ENCODE assay signal across 18 cellular contexts in the genomic region with DNA sequence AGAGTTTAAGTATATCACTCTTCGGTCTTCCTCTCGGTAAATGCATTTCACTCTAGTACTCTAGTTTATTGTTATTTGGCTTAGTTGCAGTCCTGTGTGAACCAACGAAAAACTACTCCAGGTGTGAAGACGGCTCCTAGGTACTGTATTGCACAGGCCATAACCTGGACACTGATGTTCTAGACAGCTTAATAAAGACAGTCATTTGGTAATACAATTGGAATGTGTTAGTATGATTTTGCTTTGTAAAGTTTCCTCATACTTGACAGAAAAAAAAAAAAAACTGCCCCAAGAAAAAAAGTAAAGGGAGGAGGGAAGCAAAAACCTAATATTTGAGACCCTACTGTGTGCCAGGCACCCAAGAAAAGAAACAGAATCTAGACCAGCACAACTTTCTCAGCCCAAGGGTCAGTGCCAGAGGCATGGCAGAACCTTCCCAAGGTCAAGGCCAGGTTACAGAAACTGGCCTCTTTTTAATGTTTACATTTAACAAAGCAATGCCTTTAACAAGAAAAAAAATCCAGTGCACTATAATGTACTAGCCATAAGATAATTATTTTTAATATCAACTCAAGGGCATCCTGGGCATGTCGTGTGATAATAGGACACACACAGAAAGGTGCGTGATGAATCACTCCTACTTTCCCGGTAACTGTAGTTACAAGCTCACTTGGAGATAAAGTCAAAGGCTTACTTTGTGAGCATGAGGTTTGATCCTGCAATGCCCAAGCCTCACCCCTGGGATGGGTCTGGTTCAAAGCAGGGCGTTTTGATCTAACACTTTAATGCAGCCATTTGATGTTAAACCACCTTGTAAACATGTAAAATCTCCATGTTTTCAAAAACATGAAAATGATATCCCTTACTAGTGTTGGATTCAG.
DNase-seq lines count a peak whose midpoint lies in the region; ATAC-seq, FAIRE-seq and TF ChIP-seq lines count a peak whose summit lies in the region.
"Had no signal": no experiment of that assay in that cellular context is flagged by ENCODE, and none has a peak within 500 bp of the region (broad histone marks: within the 10 kb centered on the region; RNA-seq: fewer than 3 reads in every experiment).

No MANE protein-coding gene starts in this region.

- H3K27ac ChIP-seq in A549 = peak overlapping the region; percentile 61 to 72
- no peak overlapping the region for H3K27ac ChIP-seq in PC-9
- no peak overlapping the region for H3K27ac ChIP-seq in esophagus muscularis mucosa (replicated peaks in 1 of 4)
- H3K27ac ChIP-seq in mesendoderm (ENCODE audit: low read depth, low read length) = no peak overlapping the region
- no peak overlapping the region for H3K27ac ChIP-seq in caudate nucleus (ENCODE audit: low read depth, low read length)
- H3K27ac ChIP-seq: C4-2B had no signal

- no peak overlapping the region for H4K8ac ChIP-seq in mesendoderm (ENCODE audit: low read depth, low read length)

- ATAC-seq in A549 (peak in 1 of 2 experiments; percentile 57; a peak in 4 of 6 replicates), GM18861 (IDR thresholded peaks at IDR 0.05; ENCODE audit: unreplicated experiment) (no peak)
- ATAC-seq in activated CD4-positive, CD25-positive, alpha-beta regulatory T cell treated with anti-CD3 and anti-CD28 coated beads, Interleukin-2, amount 50 U/mL, for 24 hours = no peak
- ATAC-seq: K562, Right ventricle myocardium inferior had no signal

- no peaks in the 10 kb centered on the region for H3K4me1 Mint-ChIP-seq in immature natural killer cell

- H4K20me1 ChIP-seq in PC-9 (ENCODE audit: insufficient read depth) = no peaks in the 10 kb centered on the region

- TF ChIP-seq POLR2A in A549 (IDR thresholded peaks at IDR 0.05; ENCODE audit: low read length) = no peak
- no peak for TF ChIP-seq POLR2A in esophagus muscularis mucosa (IDR thresholded peaks at IDR 0.05; ENCODE audit: low read depth)

- H3K4me1 ChIP-seq in A549 (peaks cover 77% of the 10 kb centered on the region), PC-9 (replicated peaks; ENCODE audit: insufficient read depth) (peaks cover 58% of the 10 kb centered on the region), esophagus muscularis mucosa (no peaks in the 10 kb centered on the region), mesendoderm (ENCODE audit: control insufficient read depth, low read depth, low read length) (no peaks in the 10 kb centered on the region)

- peaks cover 0 to 5% (median 1%) of the 10 kb centered on the region in 3 donors for H3K27me3 Mint-ChIP-seq in immature natural killer cell (ENCODE audit: low read depth in 3 of 3)

- no peak overlapping the region for H3K4me3 ChIP-seq in A549
- H3K4me3 ChIP-seq in PC-9 = no peak overlapping the region
- no peak overlapping the region for H3K4me3 ChIP-seq in esophagus muscularis mucosa
- H3K4me3 ChIP-seq in mesendoderm (ENCODE audit: low read length) = no peak overlapping the region
- H3K4me3 ChIP-seq: K562 had no signal

- WGBS in A549 (ENCODE audit: missing lambda C conversion rate) = 40% methylated on average over 8 of the region's 8 CpGs
- 84% methylated on average over 8 of the region's 8 CpGs for WGBS in esophagus muscularis mucosa
- WGBS in mesendoderm (ENCODE audit: extremely low coverage, insufficient coverage, low lambda C conversion rate) = no CpG with 5 or more reads among the region's 8 CpGs

- H2AK5ac ChIP-seq in mesendoderm (ENCODE audit: low read length) = no peak overlapping the region

- H3K18ac ChIP-seq in mesendoderm (ENCODE audit: low read length) = no peak overlapping the region

- H3K23ac ChIP-seq in mesendoderm (ENCODE audit: low read length) = no peak overlapping the region

- CTCF ChIA-PET in A549 (lab: Yijun Ruan, JAX) (interaction anchor here (0.6 kb wide), 1 partner anchor 267 kb away, joined by 3 read pairs; no protein-coding TSS in a partner anchor), PC-9 (lab: Charles Lee) (interaction anchor here (0.7 to 1.0 kb wide), 2 partner anchors 109 to 793 kb away, joined by 3 read pairs; no protein-coding TSS in a partner anchor)

- no peak overlapping the region for H4K5ac ChIP-seq in mesendoderm (ENCODE audit: low read length)

- H2BK15ac ChIP-seq in mesendoderm (replicated peaks; ENCODE audit: low read depth) = no peak overlapping the region

- FAIRE-seq in A549 (lab: Jason Lieb, UNC) = peak; percentile 89
- FAIRE-seq: A204.1, GM12892, K562 had no signal

- no peaks in the 10 kb centered on the region for H3K36me3 Mint-ChIP-seq in immature natural killer cell

- DNase-seq in A549 (ENCODE audit: low read depth in 1 of 2, low spot score in 1 of 2) = peak; percentile 53 to 72
- DNase-seq in PC-9 = peak; percentile 20 to 45
- DNase-seq in esophagus muscularis mucosa (ENCODE audit: extremely low spot score) = peak; percentile 29
- DNase-seq in mesendoderm = peak; percentile 6
- no peak for DNase-seq in caudate nucleus (lab: John Stamatoyannopoulos, UW)
- DNase-seq in immature natural killer cell = no peak
- DNase-seq: DMS79 treated with DMSO at 0.1 percent for 48 hours, GOT3, NCI-H1092, NCI-H2107, NCI-H446 had no signal

- intact Hi-C loops in PC-9 (cut with micrococcal nuclease; ENCODE audit: unreplicated experiment) = loop anchor here (1.0 to 5.0 kb wide), 2 partner anchors 129 to 260 kb away; no protein-coding TSS in a partner anchor
- intact Hi-C loops in esophagus muscularis mucosa (cut with DNase I) = no loop called here

- no peak overlapping the region for H3K27ac Mint-ChIP-seq in immature natural killer cell

- no peak overlapping the region for H3K9ac ChIP-seq in mesendoderm (ENCODE audit: low read length)

- no peaks in the 10 kb centered on the region for H3K79me1 ChIP-seq in mesendoderm (ENCODE audit: low read length)

- peaks cover 2 to 12% (median 9%) of the 10 kb centered on the region in 6 donors for H3K9me3 Mint-ChIP-seq in immature natural killer cell

- TF ChIP-seq EP300 in A549 (IDR thresholded peaks at IDR 0.05) (no peak), esophagus muscularis mucosa (IDR thresholded peaks at IDR 0.05) (no peak)

- H3F3A ChIP-seq in PC-9 (ENCODE audit: insufficient read depth, low read depth) = peaks cover 19% of the 10 kb centered on the region

- no peak overlapping the region for H2BK120ac ChIP-seq in mesendoderm (ENCODE audit: low read depth, low read length)

- H3K4me3 Mint-ChIP-seq in immature natural killer cell = no peak overlapping the region

- H2AFZ ChIP-seq in PC-9 = no peak overlapping the region

- H3K27me3 ChIP-seq in PC-9 (ENCODE audit: insufficient read depth, low read depth) (no peaks in the 10 kb centered on the region), esophagus muscularis mucosa (no peaks in the 10 kb centered on the region), mesendoderm (ENCODE audit: insufficient read depth, low read length, poor library complexity) (no peaks in the 10 kb centered on the region)

- H3K4ac ChIP-seq in mesendoderm (ENCODE audit: low read depth, low read length) = peak overlapping the region; percentile 31

- no TSS peak for BruUV-seq in PC-9 (replicated peaks; lab: Mats Ljungman, UMichigan)

- H3K36me3 ChIP-seq in PC-9 (ENCODE audit: low read depth) (no peaks in the 10 kb centered on the region), esophagus muscularis mucosa (no peaks in the 10 kb centered on the region), mesendoderm (ENCODE audit: control insufficient read depth, insufficient read depth, low read length) (no peaks in the 10 kb centered on the region)

- no peaks in the 10 kb centered on the region for H3K79me2 ChIP-seq in PC-9 (ENCODE audit: low read depth)
- H3K79me2 ChIP-seq in mesendoderm (ENCODE audit: control insufficient read depth, insufficient read depth, low read length) = no peaks in the 10 kb centered on the region

- H3K4me2 ChIP-seq in A549 = peak overlapping the region; percentile 46
- H3K4me2 ChIP-seq in PC-9 = no peak overlapping the region
- H3K4me2 ChIP-seq in mesendoderm (ENCODE audit: low read length) = no peak overlapping the region

- H3K56ac ChIP-seq in mesendoderm (ENCODE audit: low read length) = no peak overlapping the region

- TF ChIP-seq CTCF in A549 (IDR thresholded peaks at IDR 0.05) (no peak), PC-9 (conservative IDR thresholded peaks at IDR 0.05) (no peak), esophagus muscularis mucosa (IDR thresholded peaks at IDR 0.05) (no peak)

- no peaks in the 10 kb centered on the region for H3K9me2 ChIP-seq in PC-9 (ENCODE audit: insufficient read depth)

- POLR2A ChIA-PET in A549 (lab: Yijun Ruan, JAX) = interaction anchor here (0.7 kb wide), 1 partner anchor 540 kb away, joined by 4 read pairs; no protein-coding TSS in a partner anchor
- POLR2A ChIA-PET in PC-9 (lab: Charles Lee; ENCODE audit: unreplicated experiment) = interaction anchor here (0.5 to 0.7 kb wide), 4 partner anchors 38 to 329 kb away, joined by 3 to 10 read pairs (median 4); no protein-coding TSS in a partner anchor

- no peaks in the 10 kb centered on the region for H3K9me3 ChIP-seq in A549
- peaks cover 6% of the 10 kb centered on the region; the same call in 1 of the 2 replicates for H3K9me3 ChIP-seq in PC-9 (ENCODE audit: insufficient read depth, low read depth)
- H3K9me3 ChIP-seq in esophagus muscularis mucosa = no peaks in the 10 kb centered on the region

- TF ChIP-seq RAD21 in A549 (conservative IDR thresholded peaks at IDR 0.05 in 1 of 2, IDR thresholded peaks at IDR 0.05 in 1 of 2) = no peak

- no peak overlapping the region for H2BK5ac ChIP-seq in mesendoderm (ENCODE audit: low read length)

TF ChIP-seq in A549, 52 proteins besides CTCF, POLR2A, EP300 and RAD21:
- TF ChIP-seq FOSL2 (IDR thresholded peaks at IDR 0.05) = peak; percentile 16; the same call in 1 of the 2 replicates
- TF ChIP-seq FOSL2 (CRISPR knock-in tag; IDR thresholded peaks at IDR 0.05) = peak; percentile 49; the same call in 1 of the 2 replicates
- 0 out of 2 replicates have a peak, but pooled peaks have one; percentile 37 for TF ChIP-seq JUNB (IDR thresholded peaks at IDR 0.05)
- TF ChIP-seq, protein P1, sequence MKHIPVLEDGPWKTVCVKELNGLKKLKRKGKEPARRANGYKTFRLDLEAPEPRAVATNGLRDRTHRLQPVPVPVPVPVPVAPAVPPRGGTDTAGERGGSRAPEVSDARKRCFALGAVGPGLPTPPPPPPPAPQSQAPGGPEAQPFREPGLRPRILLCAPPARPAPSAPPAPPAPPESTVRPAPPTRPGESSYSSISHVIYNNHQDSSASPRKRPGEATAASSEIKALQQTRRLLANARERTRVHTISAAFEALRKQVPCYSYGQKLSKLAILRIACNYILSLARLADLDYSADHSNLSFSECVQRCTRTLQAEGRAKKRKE (CRISPR knock-in tag; IDR thresholded peaks at IDR 0.05; ENCODE audit: low read depth) = no peak
- no peak for TF ChIP-seq MAFK (IDR thresholded peaks at IDR 0.05; ENCODE audit: partially characterized antibody)
TF ChIP-seq in A549: peak in this region for 2.

Comparison
In these comparisons a context has a peak if more than half of its experiments do, and no peak if none do; other contexts are left out.
1. DNase-seq: peak in A549 (2 of 2), PC-9 (2 of 2), esophagus muscularis mucosa (single experiment) and mesendoderm (single experiment); none in caudate nucleus (0 of 61) and immature natural killer cell (0 of 3).
2. H3K27ac ChIP-seq: peak in A549 (2 of 2); none in PC-9 (single experiment), esophagus muscularis mucosa (0 of 4), mesendoderm (single experiment) and caudate nucleus (single experiment).